Comparison of ENCODE assay signal across 10 cellular contexts in the genomic region with DNA sequence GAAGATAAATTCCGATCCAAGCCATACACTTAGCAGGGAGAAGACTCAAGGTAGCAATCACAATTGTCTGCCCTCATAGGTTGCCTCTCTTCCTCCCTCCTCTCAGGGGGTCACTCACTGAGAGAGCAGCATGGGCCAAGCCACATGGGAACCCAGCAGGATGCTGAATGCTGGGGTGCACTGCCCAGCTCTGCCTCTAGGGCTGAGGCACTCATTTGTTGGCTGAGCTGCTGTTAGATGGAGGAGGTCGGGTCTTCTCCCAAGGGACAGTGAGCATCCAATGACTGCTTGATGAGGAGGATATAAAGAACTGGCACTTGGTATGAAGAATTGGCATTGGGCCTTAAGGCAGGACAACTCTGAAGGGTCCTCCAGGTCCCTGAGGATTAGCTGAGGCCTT.
DNase-seq lines count a peak whose midpoint lies in the region; ATAC-seq, FAIRE-seq and TF ChIP-seq lines count a peak whose summit lies in the region.
"Had no signal": no experiment of that assay in that cellular context is flagged by ENCODE, and none has a peak within 500 bp of the region (broad histone marks: within the 10 kb centered on the region; RNA-seq: fewer than 3 reads in every experiment).

No MANE protein-coding gene starts in this region.

- no peaks in the 10 kb centered on the region for H3K9me3 Mint-ChIP-seq in activated T-cell treated with anti-CD3 and anti-CD28 coated beads, Interleukin-2, amount 50 U/mL, for 4 hours

- no peaks in the 10 kb centered on the region for H4K20me1 ChIP-seq in HepG2 (ENCODE audit: insufficient read depth, low read length)

- CTCF ChIA-PET in HEK293 (lab: Yijun Ruan, JAX) = interaction anchor here (0.7 to 1.8 kb wide), 4 partner anchors 10 to 437 kb away, joined by 3 to 6 read pairs (median 4); no protein-coding TSS in a partner anchor
- CTCF ChIA-PET in HepG2 (lab: Yijun Ruan, JAX; ENCODE audit: low intra/inter-chr PET ratio, low total read pairs) = no interaction called here

- no peak overlapping the region for H2AFZ ChIP-seq in HepG2 (ENCODE audit: low read length)

- H3K4me3 Mint-ChIP-seq in activated T-cell treated with anti-CD3 and anti-CD28 coated beads, Interleukin-2, amount 50 U/mL, for 4 hours = no peak overlapping the region

- no peaks in the 10 kb centered on the region for H3K79me2 ChIP-seq in HepG2 (ENCODE audit: insufficient read depth, low read length)

- no peak for TF ChIP-seq RAD21 in HepG2 (CRISPR knock-in tag; IDR thresholded peaks at IDR 0.05)

- H3K4me1 ChIP-seq in HEK293 (ENCODE audit: control insufficient read depth, insufficient read depth, low read length) = no peaks in the 10 kb centered on the region
- no peaks in the 10 kb centered on the region for H3K4me1 ChIP-seq in HepG2 (ENCODE audit: insufficient read depth, low read length)

- H3K9ac ChIP-seq in HepG2 (ENCODE audit: insufficient read depth, low read depth, low read length) = no peak overlapping the region

- no peaks in the 10 kb centered on the region for H3K4me1 Mint-ChIP-seq in activated T-cell treated with anti-CD3 and anti-CD28 coated beads, Interleukin-2, amount 50 U/mL, for 4 hours (ENCODE audit: low read depth)

- no peak overlapping the region for H3K4me3 ChIP-seq in GM12864 (ENCODE audit: low read depth, low read length)
- H3K4me3 ChIP-seq in HEK293 (ENCODE audit: low read depth, low read length) = no peak overlapping the region
- no peak overlapping the region for H3K4me3 ChIP-seq in HepG2 (replicated peaks in 1 of 3; ENCODE audit: insufficient read depth in 1 of 3, low read depth in 2 of 3, low read length in 3 of 3)
- H3K4me3 ChIP-seq: ovary had no signal

- POLR2A ChIA-PET in HEK293 (lab: Yijun Ruan, JAX) (no interaction called here), HepG2 (lab: Yijun Ruan, JAX) (no interaction called here)

- no peaks in the 10 kb centered on the region for H3K36me3 ChIP-seq in HEK293 (ENCODE audit: control insufficient read depth in 2 of 2, insufficient read depth in 1 of 2, low read length in 2 of 2)
- H3K36me3 ChIP-seq in HepG2 (replicated peaks in 1 of 2; ENCODE audit: control insufficient read depth in 1 of 2, insufficient read depth in 2 of 2, low read length in 2 of 2) = no peaks in the 10 kb centered on the region
- H3K36me3 ChIP-seq: ovary had no signal

- H3K27me3 ChIP-seq in HepG2 (ENCODE audit: control insufficient read depth in 1 of 2, insufficient read depth in 2 of 2, low read length in 2 of 2) = peaks cover 0 to 3% of the 10 kb centered on the region in 2 experiments; a peak in 1 of 5 replicates
- H3K27me3 ChIP-seq: ovary had no signal

- DNase-seq in GM12864 (ENCODE audit: low read depth) (no peak), RPMI7951 (ENCODE audit: low read depth) (peak; percentile 3), HepG2 (ENCODE audit: low spot score) (peak; percentile 2), left lobe of liver (ENCODE audit: low spot score) (no peak)
- no peak for DNase-seq in activated effector memory CD4-positive, alpha-beta T cell treated with anti-CD3 and anti-CD28 coated beads, Interleukin-2, amount 50 U/mL, for 16 hours
- DNase-seq in stimulated activated CD4-positive, alpha-beta T cell treated with anti-CD3 and anti-CD28 coated beads, Interleukin-4, amount 100 ng/mL, for 24 hours = no peak
- no peak for DNase-seq in activated T-cell treated with anti-CD3 and anti-CD28 coated beads, Interleukin-2, amount 50 U/mL, for 4 hours
- DNase-seq: NCI-H1930, ovary had no signal

- H3K9me3 ChIP-seq in HEK293 (ENCODE audit: control insufficient read depth, insufficient read depth, low read depth, low read length) = no peaks in the 10 kb centered on the region
- H3K9me3 ChIP-seq in HepG2 (ENCODE audit: low read length) = no peaks in the 10 kb centered on the region
- H3K9me3 ChIP-seq: ovary had no signal

- ATAC-seq in HepG2 (peak; percentile 95), left lobe of liver (no peak)
- ATAC-seq in activated T-cell treated with anti-CD3 and anti-CD28 coated beads, Interleukin-2, amount 50 U/mL, for 4 hours = no peak

- no peak for FAIRE-seq in HepG2 (lab: Jason Lieb, UNC)

- H3K36me3 Mint-ChIP-seq in activated T-cell treated with anti-CD3 and anti-CD28 coated beads, Interleukin-2, amount 50 U/mL, for 4 hours (ENCODE audit: insufficient read depth) = no peaks in the 10 kb centered on the region

- 0% methylated on average over 2 of the region's 2 CpGs for WGBS in HepG2 (ENCODE audit: low lambda C conversion rate)

- TF ChIP-seq POLR2A in HepG2 (IDR thresholded peaks at IDR 0.05; ENCODE audit: insufficient read depth in 1 of 2, low read depth in 2 of 2, low read length in 2 of 2) = no peak

- BruUV-seq in HepG2 (replicated peaks; lab: Mats Ljungman, UMichigan) = no TSS peak

- TF ChIP-seq EP300 in HepG2 (IDR thresholded peaks at IDR 0.05; ENCODE audit: low read depth in 2 of 2, low read length in 2 of 2) = no peak
- TF ChIP-seq EP300 in HepG2 (CRISPR knock-in tag; IDR thresholded peaks at IDR 0.05; ENCODE audit: borderline replicate concordance) = no peak

- no peaks in the 10 kb centered on the region for H3K27me3 Mint-ChIP-seq in activated T-cell treated with anti-CD3 and anti-CD28 coated beads, Interleukin-2, amount 50 U/mL, for 4 hours (ENCODE audit: low read depth)

- peak; percentile 72 for TF ChIP-seq CTCF in GM12864 (IDR thresholded peaks at IDR 0.05; ENCODE audit: low read depth, low read length, missing control alignments)
- no peak; the same call in 1 of the 2 replicates for TF ChIP-seq CTCF in HEK293 (tag by site-specific recombination; IDR thresholded peaks at IDR 0.05)
- TF ChIP-seq CTCF in HepG2 (CRISPR knock-in tag; IDR thresholded peaks at IDR 0.05) = no peak

- in situ Hi-C loops in HepG2 (cut with HindIII; ENCODE audit: extremely low pct_ligation_motif_present, low pct_unique_long_range_greater_than_20kb) = no loop called here

- no peak overlapping the region for H3K4me2 ChIP-seq in HepG2 (ENCODE audit: low read depth, low read length)

- intact Hi-C loops in HepG2 (cut with micrococcal nuclease; ENCODE audit: unreplicated experiment) = no loop called here

- H3K27ac ChIP-seq in HEK293 (ENCODE audit: extremely low read depth, low read depth, low read length) (no peak overlapping the region), HepG2 (ENCODE audit: extremely low read length, insufficient read depth, low read length) (no peak overlapping the region)
- H3K27ac ChIP-seq: ovary had no signal

TF ChIP-seq in HEK293, 187 proteins besides CTCF, POLR2A, EP300 and RAD21:
- TF ChIP-seq ZNF777 (tag by site-specific recombination; IDR thresholded peaks at IDR 0.05; ENCODE audit: borderline replicate concordance) (no peak), ZNF354C (tag by site-specific recombination; IDR thresholded peaks at IDR 0.05; ENCODE audit: borderline replicate concordance, low read depth) (no peak), ZIC2 (tag by site-specific recombination; IDR thresholded peaks at IDR 0.05) (peak; percentile 88)
TF ChIP-seq in HEK293: peak in this region for 1.

TF ChIP-seq in HepG2, 621 proteins besides CTCF, POLR2A, EP300 and RAD21 (continues in another document):
- TF ChIP-seq, protein P1, sequence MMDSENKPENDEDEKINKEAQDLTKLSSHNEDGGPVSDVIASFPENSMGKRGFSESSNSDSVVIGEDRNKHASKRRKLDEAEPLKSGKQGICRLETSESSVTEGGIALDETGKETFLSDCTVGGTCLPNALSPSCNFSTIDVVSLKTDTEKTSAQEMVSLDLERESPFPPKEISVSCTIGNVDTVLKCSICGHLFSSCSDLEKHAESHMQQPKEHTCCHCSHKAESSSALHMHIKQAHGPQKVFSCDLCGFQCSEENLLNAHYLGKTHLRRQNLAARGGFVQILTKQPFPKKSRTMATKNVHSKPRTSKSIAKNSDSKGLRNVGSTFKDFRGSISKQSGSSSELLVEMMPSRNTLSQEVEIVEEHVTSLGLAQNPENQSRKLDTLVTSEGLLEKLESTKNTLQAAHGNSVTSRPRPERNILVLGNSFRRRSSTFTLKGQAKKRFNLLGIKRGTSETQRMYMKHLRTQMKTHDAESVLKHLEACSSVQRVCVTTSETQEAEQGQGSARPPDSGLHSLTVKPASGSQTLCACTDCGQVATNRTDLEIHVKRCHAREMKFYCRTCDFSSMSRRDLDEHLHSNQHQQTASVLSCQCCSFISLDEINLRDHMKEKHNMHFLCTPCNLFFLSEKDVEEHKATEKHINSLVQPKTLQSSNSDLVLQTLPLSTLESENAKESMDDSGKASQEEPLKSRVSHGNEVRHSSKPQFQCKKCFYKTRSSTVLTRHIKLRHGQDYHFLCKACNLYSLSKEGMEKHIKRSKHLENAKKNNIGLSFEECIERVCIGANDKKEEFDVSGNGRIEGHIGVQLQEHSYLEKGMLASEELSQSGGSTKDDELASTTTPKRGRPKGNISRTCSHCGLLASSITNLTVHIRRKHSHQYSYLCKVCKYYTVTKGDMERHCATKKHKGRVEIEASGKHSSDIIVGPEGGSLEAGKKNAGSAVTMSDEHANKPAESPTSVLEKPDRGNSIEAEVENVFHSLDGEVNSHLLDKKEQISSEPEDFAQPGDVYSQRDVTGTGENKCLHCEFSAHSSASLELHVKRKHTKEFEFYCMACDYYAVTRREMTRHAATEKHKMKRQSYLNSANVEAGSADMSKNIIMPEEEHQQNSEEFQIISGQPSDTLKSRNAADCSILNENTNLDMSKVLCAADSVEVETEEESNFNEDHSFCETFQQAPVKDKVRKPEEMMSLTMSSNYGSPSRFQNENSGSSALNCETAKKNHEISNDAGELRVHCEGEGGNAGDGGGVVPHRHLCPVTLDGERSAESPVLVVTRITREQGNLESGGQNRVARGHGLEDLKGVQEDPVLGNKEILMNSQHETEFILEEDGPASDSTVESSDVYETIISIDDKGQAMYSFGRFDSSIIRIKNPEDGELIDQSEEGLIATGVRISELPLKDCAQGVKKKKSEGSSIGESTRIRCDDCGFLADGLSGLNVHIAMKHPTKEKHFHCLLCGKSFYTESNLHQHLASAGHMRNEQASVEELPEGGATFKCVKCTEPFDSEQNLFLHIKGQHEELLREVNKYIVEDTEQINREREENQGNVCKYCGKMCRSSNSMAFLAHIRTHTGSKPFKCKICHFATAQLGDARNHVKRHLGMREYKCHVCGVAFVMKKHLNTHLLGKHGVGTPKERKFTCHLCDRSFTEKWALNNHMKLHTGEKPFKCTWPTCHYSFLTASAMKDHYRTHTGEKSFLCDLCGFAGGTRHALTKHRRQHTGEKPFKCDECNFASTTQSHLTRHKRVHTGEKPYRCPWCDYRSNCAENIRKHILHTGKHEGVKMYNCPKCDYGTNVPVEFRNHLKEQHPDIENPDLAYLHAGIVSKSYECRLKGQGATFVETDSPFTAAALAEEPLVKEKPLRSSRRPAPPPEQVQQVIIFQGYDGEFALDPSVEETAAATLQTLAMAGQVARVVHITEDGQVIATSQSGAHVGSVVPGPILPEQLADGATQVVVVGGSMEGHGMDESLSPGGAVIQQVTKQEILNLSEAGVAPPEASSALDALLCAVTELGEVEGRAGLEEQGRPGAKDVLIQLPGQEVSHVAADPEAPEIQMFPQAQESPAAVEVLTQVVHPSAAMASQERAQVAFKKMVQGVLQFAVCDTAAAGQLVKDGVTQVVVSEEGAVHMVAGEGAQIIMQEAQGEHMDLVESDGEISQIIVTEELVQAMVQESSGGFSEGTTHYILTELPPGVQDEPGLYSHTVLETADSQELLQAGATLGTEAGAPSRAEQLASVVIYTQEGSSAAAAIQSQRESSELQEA (CRISPR knock-in tag; IDR thresholded peaks at IDR 0.05; ENCODE audit: not compliant biosample characterization) = no peak
- TF ChIP-seq ZNF282 (IDR thresholded peaks at IDR 0.05; ENCODE audit: partially characterized antibody) = no peak

Comparison
In these comparisons a context has a peak if more than half of its experiments do, and no peak if none do; other contexts are left out.
1. DNase-seq: peak in RPMI7951 (single experiment) and HepG2 (single experiment); none in GM12864 (single experiment), activated effector memory CD4-positive, alpha-beta T cell treated with anti-CD3 and anti-CD28 coated beads, Interleukin-2, amount 50 U/mL, for 16 hours (single experiment), stimulated activated CD4-positive, alpha-beta T cell treated with anti-CD3 and anti-CD28 coated beads, Interleukin-4, amount 100 ng/mL, for 24 hours (single experiment), left lobe of liver (single experiment) and activated T-cell treated with anti-CD3 and anti-CD28 coated beads, Interleukin-2, amount 50 U/mL, for 4 hours (single experiment).